ENCODE assay signal across 21 cellular contexts in genomic region chr1:3158329-3158728, GRCh38.
"Had no signal": no experiment of that assay in that cellular context is flagged by ENCODE, and none has a peak within 500 bp of the region (broad histone marks: within the 10 kb centered on the region; RNA-seq: fewer than 3 reads in every experiment).

No MANE protein-coding gene starts in this region.

- H3K4me1 ChIP-seq: pancreas, suprapubic skin, transverse colon, vagina had no signal

- FAIRE-seq: frontal cortex, keratinocyte, pancreas had no signal

- H3K4me2 ChIP-seq: smooth muscle cell had no signal

- H3K36me3 ChIP-seq: neutrophil, pancreas, suprapubic skin, transverse colon, upper lobe of right lung, vagina had no signal

- H3K9me3 ChIP-seq: neutrophil, pancreas, suprapubic skin, transverse colon, upper lobe of right lung, vagina had no signal

- DNase-seq: dorsolateral prefrontal cortex; effector CD4-positive, alpha-beta T cell; natural killer cell; pancreas; retina; stimulated activated CD4-positive, alpha-beta T cell treated with anti-CD3 and anti-CD28 coated beads, Interleukin-12 subunit alpha, Interleukin-12 subunit beta, amount 100 ng/mL, for 4 hours; stimulated activated CD4-positive, alpha-beta T cell treated with anti-CD3 and anti-CD28 coated beads, Interleukin-1b, Interleukin-23, amount 100 ng/mL, for 48 hours; stimulated activated CD4-positive, alpha-beta T cell treated with anti-CD3 and anti-CD28 coated beads, Interleukin-4, amount 100 ng/mL, for 1 hour; stimulated activated CD8-positive, alpha-beta memory T cell treated with anti-CD3 and anti-CD28 coated beads, Interleukin-4, amount 100 ng/mL, for 48 hours; stimulated activated naive CD4-positive, alpha-beta T cell; stimulated activated naive CD8-positive, alpha-beta T cell treated with anti-CD3 and anti-CD28 coated beads, Interleukin-15, amount 100 ng/mL, for 72 hours; transverse colon; upper lobe of right lung had no signal

- H3K4me3 ChIP-seq: dorsolateral prefrontal cortex, lung, pancreas, smooth muscle cell, suprapubic skin, transverse colon, upper lobe of right lung, vagina had no signal

- H3K27ac ChIP-seq: neutrophil, pancreas, suprapubic skin, transverse colon, upper lobe of right lung, vagina had no signal

- ATAC-seq: natural killer cell; pancreas; sciatic nerve; stimulated activated naive CD8-positive, alpha-beta T cell treated with anti-CD3 and anti-CD28 coated beads, Interleukin-15, amount 100 ng/mL, for 72 hours; upper lobe of right lung had no signal

- H3K27me3 ChIP-seq: pancreas, vagina had no signal
